ENCODE assay signal across 2 cellular contexts in genomic region chr6:15164855-15165254, GRCh38.
TF ChIP-seq lines count a peak whose summit lies in the region.
"Not testable (repeated sequence)": the region's sequence is repeated elsewhere in the genome, so short reads cannot be mapped to it uniquely, and the experiment has no call there.

No MANE protein-coding gene starts in this region.

TF ChIP-seq in HEK293, 187 proteins besides CTCF, POLR2A, EP300 and RAD21 (continued from another document):
- TF ChIP-seq ZNF394 (tag by site-specific recombination; IDR thresholded peaks at IDR 0.05; ENCODE audit: borderline replicate concordance) (peak; percentile 38; the same call in 1 of the 2 replicates), ZNF426 (tag by site-specific recombination; IDR thresholded peaks at IDR 0.05) (peak; percentile 36), ATF2 (tag by site-specific recombination; IDR thresholded peaks at IDR 0.05; ENCODE audit: low read depth) (peak; percentile 49; the same call in 1 of the 2 replicates)

TF ChIP-seq in K562, 482 proteins besides CTCF, POLR2A, EP300 and RAD21 (continued from another document):
- TF ChIP-seq ATF3 (IDR thresholded peaks at IDR 0.05), result peak; percentile 13; the same call in 1 of the 2 replicates
- not testable (repeated sequence) for TF ChIP-seq ATF3 (CRISPR knock-in tag; conservative IDR thresholded peaks at IDR 0.05)
- TF ChIP-seq, protein P1, sequence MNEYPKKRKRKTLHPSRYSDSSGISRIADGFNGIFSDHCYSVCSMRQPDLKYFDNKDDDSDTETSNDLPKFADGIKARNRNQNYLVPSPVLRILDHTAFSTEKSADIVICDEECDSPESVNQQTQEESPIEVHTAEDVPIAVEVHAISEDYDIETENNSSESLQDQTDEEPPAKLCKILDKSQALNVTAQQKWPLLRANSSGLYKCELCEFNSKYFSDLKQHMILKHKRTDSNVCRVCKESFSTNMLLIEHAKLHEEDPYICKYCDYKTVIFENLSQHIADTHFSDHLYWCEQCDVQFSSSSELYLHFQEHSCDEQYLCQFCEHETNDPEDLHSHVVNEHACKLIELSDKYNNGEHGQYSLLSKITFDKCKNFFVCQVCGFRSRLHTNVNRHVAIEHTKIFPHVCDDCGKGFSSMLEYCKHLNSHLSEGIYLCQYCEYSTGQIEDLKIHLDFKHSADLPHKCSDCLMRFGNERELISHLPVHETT (CRISPR knock-in tag; conservative IDR thresholded peaks at IDR 0.05 in 1 of 2, IDR thresholded peaks at IDR 0.05 in 1 of 2), result 0 out of 4 replicates have a peak, but pooled peaks of 1 of the 2 experiments have one; percentile 27
